ENCODE assay signal across 1 cellular context in the genomic region with DNA sequence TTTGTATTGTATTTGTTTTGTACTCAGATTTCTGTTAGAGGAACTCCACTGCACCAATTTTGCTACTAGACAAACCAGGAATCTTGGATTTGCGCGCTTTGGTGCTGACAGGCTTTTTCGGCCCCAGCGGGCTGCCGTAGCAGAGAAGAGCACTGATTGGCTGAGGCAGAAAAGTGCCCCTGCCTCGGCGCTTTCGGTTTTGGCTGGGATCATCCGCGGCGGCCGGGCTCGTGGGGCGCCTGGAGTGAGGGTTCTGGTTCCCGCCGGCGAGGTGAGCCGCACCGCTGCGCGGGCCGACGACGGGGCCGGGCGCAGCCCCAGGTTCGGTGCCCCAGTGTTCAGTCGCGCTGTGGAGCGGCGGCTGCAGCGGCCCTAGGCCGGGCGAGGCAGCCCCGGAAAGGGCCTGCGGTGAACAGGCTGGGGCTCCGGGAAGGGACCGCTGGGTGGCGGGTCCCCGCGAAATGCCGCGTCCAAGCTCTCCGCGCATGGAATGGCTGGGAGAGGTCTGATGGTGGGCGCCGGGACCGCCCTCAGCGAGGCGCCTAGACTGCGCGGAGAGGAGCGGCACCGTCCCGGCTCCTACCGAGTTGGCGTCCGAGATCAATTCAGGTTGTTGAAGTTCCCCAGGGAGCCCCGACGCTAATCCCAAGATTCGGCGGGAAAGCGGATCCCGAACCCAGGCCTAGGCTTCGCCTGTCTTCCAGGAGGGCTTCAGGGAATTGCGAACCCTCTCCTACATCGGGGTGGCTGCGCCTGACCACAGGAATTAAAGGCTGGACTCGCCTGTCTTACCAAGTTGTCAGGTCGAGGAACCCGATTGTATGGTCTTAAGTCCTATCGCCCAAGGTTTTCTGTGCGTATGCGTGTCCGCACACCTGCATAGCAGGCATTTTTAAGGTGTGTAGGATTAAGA.
TF ChIP-seq lines count a peak whose summit lies in the region.

Gene LSM6, plus strand, starts transcription at position 178 of the 913 bp plus-strand sequence. CDS start 7,204 bp downstream, outside the sequence.

TF ChIP-seq in GM12878, 131 proteins besides CTCF, POLR2A, EP300 and RAD21 (continued from another document):
- TF ChIP-seq, protein P1, sequence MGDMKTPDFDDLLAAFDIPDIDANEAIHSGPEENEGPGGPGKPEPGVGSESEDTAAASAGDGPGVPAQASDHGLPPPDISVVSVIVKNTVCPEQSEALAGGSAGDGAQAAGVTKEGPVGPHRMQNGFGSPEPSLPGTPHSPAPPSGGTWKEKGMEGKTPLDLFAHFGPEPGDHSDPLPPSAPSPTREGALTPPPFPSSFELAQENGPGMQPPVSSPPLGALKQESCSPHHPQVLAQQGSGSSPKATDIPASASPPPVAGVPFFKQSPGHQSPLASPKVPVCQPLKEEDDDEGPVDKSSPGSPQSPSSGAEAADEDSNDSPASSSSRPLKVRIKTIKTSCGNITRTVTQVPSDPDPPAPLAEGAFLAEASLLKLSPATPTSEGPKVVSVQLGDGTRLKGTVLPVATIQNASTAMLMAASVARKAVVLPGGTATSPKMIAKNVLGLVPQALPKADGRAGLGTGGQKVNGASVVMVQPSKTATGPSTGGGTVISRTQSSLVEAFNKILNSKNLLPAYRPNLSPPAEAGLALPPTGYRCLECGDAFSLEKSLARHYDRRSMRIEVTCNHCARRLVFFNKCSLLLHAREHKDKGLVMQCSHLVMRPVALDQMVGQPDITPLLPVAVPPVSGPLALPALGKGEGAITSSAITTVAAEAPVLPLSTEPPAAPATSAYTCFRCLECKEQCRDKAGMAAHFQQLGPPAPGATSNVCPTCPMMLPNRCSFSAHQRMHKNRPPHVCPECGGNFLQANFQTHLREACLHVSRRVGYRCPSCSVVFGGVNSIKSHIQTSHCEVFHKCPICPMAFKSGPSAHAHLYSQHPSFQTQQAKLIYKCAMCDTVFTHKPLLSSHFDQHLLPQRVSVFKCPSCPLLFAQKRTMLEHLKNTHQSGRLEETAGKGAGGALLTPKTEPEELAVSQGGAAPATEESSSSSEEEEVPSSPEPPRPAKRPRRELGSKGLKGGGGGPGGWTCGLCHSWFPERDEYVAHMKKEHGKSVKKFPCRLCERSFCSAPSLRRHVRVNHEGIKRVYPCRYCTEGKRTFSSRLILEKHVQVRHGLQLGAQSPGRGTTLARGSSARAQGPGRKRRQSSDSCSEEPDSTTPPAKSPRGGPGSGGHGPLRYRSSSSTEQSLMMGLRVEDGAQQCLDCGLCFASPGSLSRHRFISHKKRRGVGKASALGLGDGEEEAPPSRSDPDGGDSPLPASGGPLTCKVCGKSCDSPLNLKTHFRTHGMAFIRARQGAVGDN (IDR thresholded peaks at IDR 0.05), result no peak; the same call in 1 of the 2 replicates
- TF ChIP-seq SUPT20H (IDR thresholded peaks at IDR 0.05; ENCODE audit: borderline replicate concordance, control insufficient read depth, low read depth, low read length) (no peak), YY1 (IDR thresholded peaks at IDR 0.05; ENCODE audit: low read depth, low read length) (peak; percentile 14; the same call in 1 of the 2 replicates), ZNF217 (IDR thresholded peaks at IDR 0.05) (0 out of 2 replicates have a peak, but pooled peaks have one; percentile 37), POLR2AphosphoS5 (IDR thresholded peaks at IDR 0.05; ENCODE audit: low read length) (peak; percentile 80), CREM (IDR thresholded peaks at IDR 0.05; ENCODE audit: low read depth) (peak; percentile 33; the same call in 1 of the 2 replicates), SP1 (IDR thresholded peaks at IDR 0.05; ENCODE audit: low read depth, low read length) (peak; percentile 38), SMARCA5 (IDR thresholded peaks at IDR 0.05) (0 out of 2 replicates have a peak, but pooled peaks have one; percentile 64), IKZF2 (IDR thresholded peaks at IDR 0.05) (peak; percentile 25 to 43; a peak in 3 of 4 replicates), ZNF24 (IDR thresholded peaks at IDR 0.05) (0 out of 2 replicates have a peak, but pooled peaks have one; percentile 53), ZZZ3 (IDR thresholded peaks at IDR 0.05; ENCODE audit: control insufficient read depth, insufficient read length, low read depth) (no peak), TAF1 (IDR thresholded peaks at IDR 0.05; ENCODE audit: borderline replicate concordance, low read depth, low read length) (peak; percentile 72; the same call in 1 of the 2 replicates), RELA (IDR thresholded peaks at IDR 0.05; ENCODE audit: borderline replicate concordance, partially characterized antibody) (no peak), RAD51 (IDR thresholded peaks at IDR 0.05) (no peak), ZSCAN29 (IDR thresholded peaks at IDR 0.05) (no peak), NR2C1 (IDR thresholded peaks at IDR 0.05) (peak; percentile 20; the same call in 1 of the 2 replicates), NKRF (conservative IDR thresholded peaks at IDR 0.05) (peak; percentile 85), RUNX3 (IDR thresholded peaks at IDR 0.05; ENCODE audit: low read length) (peak; percentile 47; the same call in 1 of the 2 replicates), BCL3 (IDR thresholded peaks at IDR 0.05; ENCODE audit: borderline replicate concordance, insufficient read depth, low read depth, low read length, poor library complexity, severe bottlenecking) (no peak), ASH2L (IDR thresholded peaks at IDR 0.05; ENCODE audit: borderline replicate concordance, low read depth) (peak; percentile 100), SRF (IDR thresholded peaks at IDR 0.05; ENCODE audit: low read depth in 2 of 2, low read length in 2 of 2) (no peak), HCFC1 (IDR thresholded peaks at IDR 0.05; ENCODE audit: low read length) (peak; percentile 59), FOXK2 (IDR thresholded peaks at IDR 0.05) (no peak), ZNF207 (IDR thresholded peaks at IDR 0.05; ENCODE audit: borderline replicate concordance) (peak; percentile 46; the same call in 1 of the 2 replicates), NFIC (IDR thresholded peaks at IDR 0.05; ENCODE audit: low read depth, low read length) (0 out of 2 replicates have a peak, but pooled peaks have one; percentile 31), LARP7 (IDR thresholded peaks at IDR 0.05) (peak; percentile 98), SIN3A (IDR thresholded peaks at IDR 0.05; ENCODE audit: low read depth, low read length) (no peak; the same call in 1 of the 2 replicates), TCF7 (IDR thresholded peaks at IDR 0.05; ENCODE audit: borderline replicate concordance) (no peak), TBL1XR1 (IDR thresholded peaks at IDR 0.05; ENCODE audit: low read depth, low read length) (0 out of 2 replicates have a peak, but pooled peaks have one; percentile 20), EGR1 (IDR thresholded peaks at IDR 0.05; ENCODE audit: borderline replicate concordance in 1 of 2, low read depth in 2 of 2, low read length in 2 of 2) (no peak), IKZF1 (conservative IDR thresholded peaks at IDR 0.05) (peak; percentile 91), KDM1A (IDR thresholded peaks at IDR 0.05; ENCODE audit: borderline replicate concordance) (no peak)
- TF ChIP-seq, protein P2, sequence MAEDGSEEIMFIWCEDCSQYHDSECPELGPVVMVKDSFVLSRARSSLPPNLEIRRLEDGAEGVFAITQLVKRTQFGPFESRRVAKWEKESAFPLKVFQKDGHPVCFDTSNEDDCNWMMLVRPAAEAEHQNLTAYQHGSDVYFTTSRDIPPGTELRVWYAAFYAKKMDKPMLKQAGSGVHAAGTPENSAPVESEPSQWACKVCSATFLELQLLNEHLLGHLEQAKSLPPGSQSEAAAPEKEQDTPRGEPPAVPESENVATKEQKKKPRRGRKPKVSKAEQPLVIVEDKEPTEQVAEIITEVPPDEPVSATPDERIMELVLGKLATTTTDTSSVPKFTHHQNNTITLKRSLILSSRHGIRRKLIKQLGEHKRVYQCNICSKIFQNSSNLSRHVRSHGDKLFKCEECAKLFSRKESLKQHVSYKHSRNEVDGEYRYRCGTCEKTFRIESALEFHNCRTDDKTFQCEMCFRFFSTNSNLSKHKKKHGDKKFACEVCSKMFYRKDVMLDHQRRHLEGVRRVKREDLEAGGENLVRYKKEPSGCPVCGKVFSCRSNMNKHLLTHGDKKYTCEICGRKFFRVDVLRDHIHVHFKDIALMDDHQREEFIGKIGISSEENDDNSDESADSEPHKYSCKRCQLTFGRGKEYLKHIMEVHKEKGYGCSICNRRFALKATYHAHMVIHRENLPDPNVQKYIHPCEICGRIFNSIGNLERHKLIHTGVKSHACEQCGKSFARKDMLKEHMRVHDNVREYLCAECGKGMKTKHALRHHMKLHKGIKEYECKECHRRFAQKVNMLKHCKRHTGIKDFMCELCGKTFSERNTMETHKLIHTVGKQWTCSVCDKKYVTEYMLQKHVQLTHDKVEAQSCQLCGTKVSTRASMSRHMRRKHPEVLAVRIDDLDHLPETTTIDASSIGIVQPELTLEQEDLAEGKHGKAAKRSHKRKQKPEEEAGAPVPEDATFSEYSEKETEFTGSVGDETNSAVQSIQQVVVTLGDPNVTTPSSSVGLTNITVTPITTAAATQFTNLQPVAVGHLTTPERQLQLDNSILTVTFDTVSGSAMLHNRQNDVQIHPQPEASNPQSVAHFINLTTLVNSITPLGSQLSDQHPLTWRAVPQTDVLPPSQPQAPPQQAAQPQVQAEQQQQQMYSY (CRISPR knock-in tag; IDR thresholded peaks at IDR 0.05), result no peak
- TF ChIP-seq, protein P3, sequence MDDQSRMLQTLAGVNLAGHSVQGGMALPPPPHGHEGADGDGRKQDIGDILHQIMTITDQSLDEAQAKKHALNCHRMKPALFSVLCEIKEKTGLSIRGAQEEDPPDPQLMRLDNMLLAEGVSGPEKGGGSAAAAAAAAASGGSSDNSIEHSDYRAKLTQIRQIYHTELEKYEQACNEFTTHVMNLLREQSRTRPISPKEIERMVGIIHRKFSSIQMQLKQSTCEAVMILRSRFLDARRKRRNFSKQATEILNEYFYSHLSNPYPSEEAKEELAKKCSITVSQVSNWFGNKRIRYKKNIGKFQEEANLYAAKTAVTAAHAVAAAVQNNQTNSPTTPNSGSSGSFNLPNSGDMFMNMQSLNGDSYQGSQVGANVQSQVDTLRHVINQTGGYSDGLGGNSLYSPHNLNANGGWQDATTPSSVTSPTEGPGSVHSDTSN (IDR thresholded peaks at IDR 0.05; ENCODE audit: insufficient replicate concordance, low read depth, low read length), result no peak
- TF ChIP-seq, protein P4, sequence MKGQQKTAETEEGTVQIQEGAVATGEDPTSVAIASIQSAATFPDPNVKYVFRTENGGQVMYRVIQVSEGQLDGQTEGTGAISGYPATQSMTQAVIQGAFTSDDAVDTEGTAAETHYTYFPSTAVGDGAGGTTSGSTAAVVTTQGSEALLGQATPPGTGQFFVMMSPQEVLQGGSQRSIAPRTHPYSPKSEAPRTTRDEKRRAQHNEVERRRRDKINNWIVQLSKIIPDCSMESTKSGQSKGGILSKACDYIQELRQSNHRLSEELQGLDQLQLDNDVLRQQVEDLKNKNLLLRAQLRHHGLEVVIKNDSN (IDR thresholded peaks at IDR 0.05; ENCODE audit: borderline replicate concordance, extremely low read length, insufficient read depth, low read depth, low read length), result no peak
